Comparison of ENCODE assay signal across 2 cellular contexts in the genomic region with DNA sequence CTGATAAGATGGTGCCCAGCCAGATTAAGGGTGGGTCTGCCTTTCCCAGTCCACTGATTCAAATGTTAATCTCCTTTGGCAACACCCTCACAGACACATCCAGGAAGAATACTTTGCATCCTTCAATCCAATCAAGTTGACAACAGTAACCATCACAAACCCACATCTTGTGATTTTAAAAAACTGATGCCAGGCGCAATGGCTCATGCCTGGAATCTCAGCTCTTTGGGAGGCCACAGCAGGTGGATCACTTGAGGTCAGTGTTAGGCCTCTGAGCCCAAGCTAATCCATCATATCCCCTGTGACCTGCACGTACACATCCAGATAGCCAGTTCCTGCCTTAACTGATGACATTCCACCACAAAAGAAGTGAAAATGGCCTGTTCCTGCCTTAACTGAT.
A peak's percentile ranks its signal among the peaks of the same experiment; 100 is the strongest.
DNase-seq lines count a peak whose midpoint lies in the region; TF ChIP-seq lines count a peak whose summit lies in the region.
"Not testable (repeated sequence)": the region's sequence is repeated elsewhere in the genome, so short reads cannot be mapped to it uniquely, and the experiment has no call there.

No MANE protein-coding gene starts in this region.

- not testable (repeated sequence) for H3K79me2 ChIP-seq in neural progenitor cell (ENCODE audit: low read depth); trophoblast cell (ENCODE audit: control insufficient read depth, insufficient read depth, low read length, poor library complexity)

- peaks cover 10% of the 10 kb centered on the region for H3K4me1 Mint-ChIP-seq in neural progenitor cell

- H3K27ac ChIP-seq in neural progenitor cell; trophoblast cell (ENCODE audit: low read depth, low read length): not testable (repeated sequence)

- H3K9ac ChIP-seq in neural progenitor cell; trophoblast cell (ENCODE audit: low read length): not testable (repeated sequence)

- not testable (repeated sequence) for H2BK5ac ChIP-seq in trophoblast cell (ENCODE audit: low read depth, low read length, poor library complexity)

- H2BK12ac ChIP-seq in trophoblast cell (ENCODE audit: low read length): not testable (repeated sequence)

- H3K4ac ChIP-seq in trophoblast cell (ENCODE audit: low read depth, low read length): not testable (repeated sequence)

- H3K14ac ChIP-seq in trophoblast cell (ENCODE audit: low read length): not testable (repeated sequence)

- not testable (repeated sequence) for H3K23ac ChIP-seq in trophoblast cell (ENCODE audit: low read length)

- H3K9me3 Mint-ChIP-seq in neural progenitor cell: not testable (repeated sequence)

- H4K91ac ChIP-seq in trophoblast cell (ENCODE audit: low read depth, low read length): not testable (repeated sequence)

- not testable (repeated sequence) for H3K4me3 Mint-ChIP-seq in neural progenitor cell

- no CpG with 5 or more reads among the region's 2 CpGs for WGBS in trophoblast cell (ENCODE audit: extremely low coverage, insufficient coverage, insufficient read length)

- H3K4me1 ChIP-seq in neural progenitor cell; trophoblast cell (ENCODE audit: control insufficient read depth in 1 of 2, insufficient read depth in 2 of 2, low read length in 2 of 2): not testable (repeated sequence)

- H3K36me3 ChIP-seq in neural progenitor cell; trophoblast cell (ENCODE audit: control insufficient read depth in 1 of 2, insufficient read depth in 2 of 2, low read length in 2 of 2): not testable (repeated sequence)

- H3K27me3 Mint-ChIP-seq in neural progenitor cell (ENCODE audit: insufficient read depth, low read depth): not testable (repeated sequence)

- H4K20me1 ChIP-seq in neural progenitor cell (ENCODE audit: low read depth): not testable (repeated sequence)

- H3K9me3 ChIP-seq in neural progenitor cell (ENCODE audit: low read depth); trophoblast cell (ENCODE audit: insufficient read depth, low read depth, low read length): not testable (repeated sequence)

- not testable (repeated sequence) for H2BK120ac ChIP-seq in trophoblast cell (ENCODE audit: insufficient read depth, low read length, poor library complexity)

- not testable (repeated sequence) for H3K4me3 ChIP-seq in neural progenitor cell; trophoblast cell (ENCODE audit: low read depth, low read length)

- DNase-seq in neural progenitor cell (ENCODE audit: low spot score): not testable (repeated sequence)
- peak; percentile 62 to 79 for DNase-seq in trophoblast cell

- H3K79me1 ChIP-seq in trophoblast cell (ENCODE audit: low read length): not testable (repeated sequence)

- not testable (repeated sequence) for H3F3A ChIP-seq in neural progenitor cell (ENCODE audit: low read depth)

- not testable (repeated sequence) for H2AFZ ChIP-seq in neural progenitor cell (replicated peaks); trophoblast cell (ENCODE audit: insufficient read depth, low read length, poor library complexity)

- not testable (repeated sequence) for H2AK5ac ChIP-seq in trophoblast cell (ENCODE audit: low read length)

- H3K27ac Mint-ChIP-seq in neural progenitor cell: peak overlapping the region; percentile 52

- H3K27me3 ChIP-seq in neural progenitor cell; trophoblast cell (ENCODE audit: insufficient read depth, low read length): not testable (repeated sequence)

- H4K8ac ChIP-seq in trophoblast cell (ENCODE audit: low read depth, low read length): not testable (repeated sequence)

- not testable (repeated sequence) for TF ChIP-seq CTCF in neural progenitor cell (IDR thresholded peaks at IDR 0.05)

- H4K12ac ChIP-seq in trophoblast cell (ENCODE audit: low read depth, low read length): not testable (repeated sequence)

- not testable (repeated sequence) for H3K36me3 Mint-ChIP-seq in neural progenitor cell

- H3K4me2 ChIP-seq in neural progenitor cell; trophoblast cell (ENCODE audit: low read length): not testable (repeated sequence)

- H3K18ac ChIP-seq in trophoblast cell (ENCODE audit: low read length): not testable (repeated sequence)
